ENCODE assay signal across 9 cellular contexts in genomic region chr13:97977982-97978381, GRCh38. TPM values are rescaled to one million over a fixed set of nuclear protein-coding genes. Genes with fewer than 3 reads are reported as not detected.
A peak's percentile ranks its signal among the peaks of the same experiment; 100 is the strongest.
DNase-seq lines count a peak whose midpoint lies in the region; ATAC-seq and TF ChIP-seq lines count a peak whose summit lies in the region.
"Had no signal": no experiment of that assay in that cellular context is flagged by ENCODE, and none has a peak within 500 bp of the region (broad histone marks: within the 10 kb centered on the region; RNA-seq: fewer than 3 reads in every experiment).

No MANE protein-coding gene starts in this region.

- no peaks in the 10 kb centered on the region for H3K27me3 Mint-ChIP-seq in Caco-2 (ENCODE audit: insufficient read depth, unreplicated experiment)
- H3K27me3 Mint-ChIP-seq in central memory CD8-positive, alpha-beta T cell: no peaks in the 10 kb centered on the region
- no peaks in the 10 kb centered on the region for H3K27me3 Mint-ChIP-seq in naive thymus-derived CD4-positive, alpha-beta T cell
- no peaks in the 10 kb centered on the region for H3K27me3 Mint-ChIP-seq in stimulated activated memory B cell treated with anti-CD40 and anti-IgM and Interleukin-4, amounts not matched to agents 10 μg/mL and 1 μg/mL and 100 μg/mL, for 72 hours

- H3K36me3 ChIP-seq in Caco-2 (ENCODE audit: control insufficient read depth, insufficient read depth, low read length): no peaks in the 10 kb centered on the region
- H3K36me3 ChIP-seq in KMS-11 (ENCODE audit: insufficient read depth): no peaks in the 10 kb centered on the region
- no peaks in the 10 kb centered on the region for H3K36me3 ChIP-seq in naive thymus-derived CD4-positive, alpha-beta T cell (ENCODE audit: control insufficient read depth in 2 of 3, insufficient read depth in 3 of 3, low read length in 3 of 3)

- DNase-seq in Caco-2 (no peak), glomerular visceral epithelial cell (ENCODE audit: extremely low spot score) (no peak)
- DNase-seq in central memory CD8-positive, alpha-beta T cell (ENCODE audit: low spot score in 2 of 2): no peak
- DNase-seq in naive thymus-derived CD4-positive, alpha-beta T cell: no peak
- DNase-seq: NCI-H2171 treated with DMSO at 0.1 percent for 48 hours had no signal

- H4K20me1 ChIP-seq in KMS-11 (ENCODE audit: insufficient read depth): peaks cover 3% of the 10 kb centered on the region; the same call in 1 of the 2 replicates

- H3K4me3 Mint-ChIP-seq in Caco-2 (ENCODE audit: unreplicated experiment): peak overlapping the region; percentile 98
- peak overlapping the region; percentile 91 for H3K4me3 Mint-ChIP-seq in central memory CD8-positive, alpha-beta T cell
- peak overlapping the region in 9 of 10 donors; percentile 25 to 100 (median 92) for H3K4me3 Mint-ChIP-seq in naive thymus-derived CD4-positive, alpha-beta T cell
- no peak overlapping the region for H3K4me3 Mint-ChIP-seq in stimulated activated memory B cell treated with anti-CD40 and anti-IgM and Interleukin-4, amounts not matched to agents 10 μg/mL and 1 μg/mL and 100 μg/mL, for 72 hours

- H3K4me3 ChIP-seq in Caco-2 (ENCODE audit: low read depth, low read length) (peak overlapping the region; percentile 65), KMS-11 (IDR thresholded peaks at IDR 0.05; ENCODE audit: insufficient read depth, low read depth, low read length) (no peak overlapping the region)
- H3K4me3 ChIP-seq in naive thymus-derived CD4-positive, alpha-beta T cell (ENCODE audit: low read length): no peak overlapping the region

- TF ChIP-seq CTCF in Caco-2 (IDR thresholded peaks at IDR 0.05; ENCODE audit: insufficient read depth in 1 of 2, low read depth in 1 of 2, low read length in 1 of 2, severe bottlenecking in 1 of 2, unreplicated experiment in 1 of 2) (no peak), KMS-11 (conservative IDR thresholded peaks at IDR 0.05; ENCODE audit: low read depth, low read length) (no peak)

- H3K9ac ChIP-seq in KMS-11: peak overlapping the region; percentile 86; the same call in 1 of the 2 replicates

- H3K4me1 Mint-ChIP-seq in Caco-2 (ENCODE audit: low read depth, unreplicated experiment): peaks cover 6% of the 10 kb centered on the region
- peaks cover 32% of the 10 kb centered on the region for H3K4me1 Mint-ChIP-seq in central memory CD8-positive, alpha-beta T cell
- H3K4me1 Mint-ChIP-seq in naive thymus-derived CD4-positive, alpha-beta T cell: peaks cover 17 to 60% (median 53%) of the 10 kb centered on the region in 7 donors
- peaks cover 22% of the 10 kb centered on the region for H3K4me1 Mint-ChIP-seq in stimulated activated memory B cell treated with anti-CD40 and anti-IgM and Interleukin-4, amounts not matched to agents 10 μg/mL and 1 μg/mL and 100 μg/mL, for 72 hours

- H3K27ac ChIP-seq in KMS-11: peak overlapping the region; percentile 74; the same call in 1 of the 2 replicates
- no peak overlapping the region for H3K27ac ChIP-seq in naive thymus-derived CD4-positive, alpha-beta T cell (ENCODE audit: low read depth, low read length)

- H3K4me1 ChIP-seq in Caco-2: peaks cover 24% of the 10 kb centered on the region
- peaks cover 34% of the 10 kb centered on the region for H3K4me1 ChIP-seq in KMS-11 (ENCODE audit: low read depth, poor library complexity, severe bottlenecking)
- H3K4me1 ChIP-seq in naive thymus-derived CD4-positive, alpha-beta T cell (ENCODE audit: control insufficient read depth in 2 of 2, insufficient read depth in 2 of 2, low read length in 2 of 2): peaks cover 12 to 15% of the 10 kb centered on the region in 2 donors

- H3K27me3 ChIP-seq in Caco-2 (replicated peaks; ENCODE audit: control insufficient read depth, insufficient read depth, low read length): no peaks in the 10 kb centered on the region
- H3K27me3 ChIP-seq in KMS-11 (ENCODE audit: insufficient read depth, low read depth): no peaks in the 10 kb centered on the region
- no peaks in the 10 kb centered on the region for H3K27me3 ChIP-seq in naive thymus-derived CD4-positive, alpha-beta T cell (ENCODE audit: control insufficient read depth in 2 of 2, insufficient read depth in 2 of 2, low read length in 2 of 2)

- H3K27ac Mint-ChIP-seq in Caco-2 (ENCODE audit: unreplicated experiment): no peak overlapping the region
- no peak overlapping the region for H3K27ac Mint-ChIP-seq in central memory CD8-positive, alpha-beta T cell (ENCODE audit: low read depth)
- H3K27ac Mint-ChIP-seq in naive thymus-derived CD4-positive, alpha-beta T cell: peak overlapping the region in 3 of 9 donors; percentile 77 to 97 (median 96)
- no peak overlapping the region for H3K27ac Mint-ChIP-seq in stimulated activated memory B cell treated with anti-CD40 and anti-IgM and Interleukin-4, amounts not matched to agents 10 μg/mL and 1 μg/mL and 100 μg/mL, for 72 hours

- H3K79me2 ChIP-seq in KMS-11 (ENCODE audit: insufficient read depth, low read depth): peaks cover 55% of the 10 kb centered on the region

- no peak overlapping the region for H2AFZ ChIP-seq in KMS-11 (ENCODE audit: low read depth)

- H3K4me2 ChIP-seq in KMS-11: peak overlapping the region; percentile 73

- CTCF ChIA-PET in Caco-2 (lab: Charles Lee): no interaction called here
- CTCF ChIA-PET in naive thymus-derived CD4-positive, alpha-beta T cell (lab: Charles Lee): no interaction called here

- POLR2A ChIA-PET in Caco-2 (lab: Charles Lee): no interaction called here
- POLR2A ChIA-PET in naive thymus-derived CD4-positive, alpha-beta T cell (lab: Charles Lee): interaction anchor here (0.7 to 2.1 kb wide), 2 partner anchors 9 to 545 kb away, joined by 3 to 12 read pairs; partner anchors contain the start of gene RAP2A

- peaks cover 34% of the 10 kb centered on the region for H3K36me3 Mint-ChIP-seq in Caco-2 (ENCODE audit: insufficient read depth, unreplicated experiment)
- peaks cover 19% of the 10 kb centered on the region for H3K36me3 Mint-ChIP-seq in central memory CD8-positive, alpha-beta T cell (ENCODE audit: insufficient read depth)
- H3K36me3 Mint-ChIP-seq in naive thymus-derived CD4-positive, alpha-beta T cell: peaks cover 0 to 7% (median 2%) of the 10 kb centered on the region in 5 donors
- H3K36me3 Mint-ChIP-seq in stimulated activated memory B cell treated with anti-CD40 and anti-IgM and Interleukin-4, amounts not matched to agents 10 μg/mL and 1 μg/mL and 100 μg/mL, for 72 hours: peaks cover 7% of the 10 kb centered on the region

- ATAC-seq in central memory CD8-positive, alpha-beta T cell (replicated peaks; ENCODE audit: extremely low read depth, poor library complexity, severe bottlenecking): no peak
- ATAC-seq in naive thymus-derived CD4-positive, alpha-beta T cell: no peak
- no peak for ATAC-seq in HG03378 (IDR thresholded peaks at IDR 0.05; ENCODE audit: unreplicated experiment)
- no peak for ATAC-seq in stimulated activated memory B cell treated with anti-CD40 and anti-IgM and Interleukin-4, amounts not matched to agents 10 μg/mL and 1 μg/mL and 100 μg/mL, for 72 hours
- ATAC-seq in GM18520 (IDR thresholded peaks at IDR 0.05; ENCODE audit: unreplicated experiment): no peak

- BruUV-seq in Caco-2 (replicated peaks; lab: Mats Ljungman, UMichigan): no TSS peak

- no peaks in the 10 kb centered on the region for H3K9me3 ChIP-seq in Caco-2
- H3K9me3 ChIP-seq in naive thymus-derived CD4-positive, alpha-beta T cell (ENCODE audit: control insufficient read depth in 2 of 3, low read length in 3 of 3): no peaks in the 10 kb centered on the region

- intact Hi-C loops in Caco-2 (cut with micrococcal nuclease; ENCODE audit: unreplicated experiment): loop anchor here (2.0 kb wide), 1 partner anchor 123 kb away; no protein-coding TSS in a partner anchor
- intact Hi-C loops in naive thymus-derived CD4-positive, alpha-beta T cell (cut with micrococcal nuclease): loop anchor here (2.0 to 10.0 kb wide), 7 partner anchors 164 to 1629 kb away; partner anchors contain the start of genes MBNL2 (in 2 of the 2), CLYBL (in 1 of the 2) and FARP1 (in 1 of the 2)

- no peaks in the 10 kb centered on the region for H3K9me3 Mint-ChIP-seq in Caco-2 (ENCODE audit: unreplicated experiment)
- H3K9me3 Mint-ChIP-seq in central memory CD8-positive, alpha-beta T cell: no peaks in the 10 kb centered on the region
- H3K9me3 Mint-ChIP-seq in naive thymus-derived CD4-positive, alpha-beta T cell: no peaks in the 10 kb centered on the region
- no peaks in the 10 kb centered on the region for H3K9me3 Mint-ChIP-seq in stimulated activated memory B cell treated with anti-CD40 and anti-IgM and Interleukin-4, amounts not matched to agents 10 μg/mL and 1 μg/mL and 100 μg/mL, for 72 hours

RNA-seq across cellular contexts. Expression of gene IPO5, which starts 24.5 kb away (rescaled TPM):
- total RNA-seq in Caco-2 (2022): 247 and 253 TPM in 2 replicates
- 100 to 1,000 TPM in 1 of 5 experiments, 10 to 100 TPM in 4; 61.1 to 115 (median 83.3) TPM for total RNA-seq in naive thymus-derived CD4-positive, alpha-beta T cell
- polyA plus RNA-seq in naive thymus-derived CD4-positive, alpha-beta T cell: 10 to 100 TPM; 32.2 to 49.9 TPM
